ENCODE assay signal across 18 cellular contexts in the genomic region with DNA sequence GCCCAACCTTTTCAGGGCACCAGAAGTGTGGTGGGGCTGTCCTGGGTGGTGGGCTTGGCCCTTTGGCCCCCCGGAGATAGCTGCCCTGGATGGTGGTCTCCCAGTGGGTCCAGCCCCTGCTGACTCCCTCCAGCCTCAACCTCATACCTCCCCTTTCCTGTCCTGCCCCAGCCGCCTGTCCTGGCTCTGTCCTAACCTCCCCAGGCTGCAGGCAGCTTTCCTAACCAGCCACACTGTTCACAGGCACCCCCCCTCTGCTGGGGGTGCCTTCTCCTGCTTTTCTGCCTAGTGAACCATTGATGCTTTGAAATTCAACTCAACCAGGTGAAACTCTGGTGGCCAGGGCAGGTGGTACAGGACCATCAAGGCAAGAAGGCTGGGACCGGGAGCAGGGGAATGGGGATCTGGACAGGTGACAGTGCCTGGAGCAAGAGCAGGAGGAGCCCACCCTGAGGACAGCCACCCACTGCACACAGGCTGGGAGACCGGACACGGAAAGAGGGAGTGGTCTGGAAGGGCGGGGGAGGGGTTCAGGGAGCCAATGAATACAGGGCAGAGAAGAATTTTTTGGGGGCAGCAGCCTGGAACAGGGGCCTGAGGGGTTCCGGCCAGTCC. TPM values are rescaled to one million over a fixed set of nuclear protein-coding genes. Genes with fewer than 3 reads are reported as not detected.
DNase-seq lines count a peak whose midpoint lies in the region; ATAC-seq, FAIRE-seq and TF ChIP-seq lines count a peak whose summit lies in the region.
"Had no signal": no experiment of that assay in that cellular context is flagged by ENCODE, and none has a peak within 500 bp of the region (broad histone marks: within the 10 kb centered on the region; RNA-seq: fewer than 3 reads in every experiment).

No MANE protein-coding gene starts in this region.

- H3K36me3 ChIP-seq in HEK293 (ENCODE audit: control insufficient read depth in 2 of 2, insufficient read depth in 1 of 2, low read length in 2 of 2) (no peaks in the 10 kb centered on the region), H1 (ENCODE audit: control insufficient read depth in 2 of 4, insufficient read depth in 4 of 4, low read length in 3 of 4) (no peaks in the 10 kb centered on the region), neuronal stem cell (replicated peaks in 1 of 2; ENCODE audit: control insufficient read depth in 2 of 2, insufficient read depth in 2 of 2, low read length in 2 of 2) (no peaks in the 10 kb centered on the region)
- H3K36me3 ChIP-seq: HAP-1, SJSA1 had no signal

- H2BK15ac ChIP-seq in H1 (ENCODE audit: low read length), result peak overlapping the region; percentile 19
- peak overlapping the region; percentile 86 for H2BK15ac ChIP-seq in neuronal stem cell (ENCODE audit: low read length)

- POLR2A ChIA-PET in A549 (lab: Yijun Ruan, JAX) (no interaction called here), HEK293 (lab: Yijun Ruan, JAX) (no interaction called here), H1 (lab: Charles Lee; ENCODE audit: partially characterized antibody) (no interaction called here)

- TF ChIP-seq POLR2A in A549 (IDR thresholded peaks at IDR 0.05; ENCODE audit: low read length) (no peak), H1 (IDR thresholded peaks at IDR 0.05; ENCODE audit: control extremely low read depth in 1 of 2, low read depth in 2 of 2, low read length in 2 of 2) (no peak)

- DNase-seq in A549 (ENCODE audit: low read depth in 1 of 2, low spot score in 1 of 2) (no peak), H1 (ENCODE audit: low read depth in 1 of 2, low spot score in 2 of 2) (no peak), neuronal stem cell (ENCODE audit: low spot score) (no peak), glomerular visceral epithelial cell (ENCODE audit: extremely low spot score) (no peak), mesenteric fat pad (ENCODE audit: low spot score) (no peak), NCI-H187 (lab: John Stamatoyannopoulos, UW) (no peak), SKM-1 (lab: John Stamatoyannopoulos, UW; ENCODE audit: unreplicated experiment) (no peak)
- DNase-seq: CD4-positive, alpha-beta memory T cell; DMS 273 treated with DMSO at 0.1 percent for 48 hours; EL; IMR-90; NCI-H1436; NCI-H69; NK-92 treated with Interleukin-12 subunit alpha and Interleukin-12 subunit beta, amount 100 ng/mL, for 24 hours; OCI-M1 had no signal

- 0 out of 2 replicates have a peak, but pooled peaks cover 2% of the 10 kb centered on the region for H3K23me2 ChIP-seq in H1 (ENCODE audit: low read depth, low read length)

- H2BK12ac ChIP-seq in H1 (ENCODE audit: low read depth, low read length) (no peak overlapping the region), neuronal stem cell (ENCODE audit: low read length) (no peak overlapping the region)

- FAIRE-seq in A549 (lab: Jason Lieb, UNC), result no peak
- FAIRE-seq in H1 (lab: Jason Lieb, UNC), result no peak

- H3K23ac ChIP-seq in H1 (ENCODE audit: insufficient read length) (no peak overlapping the region), neuronal stem cell (ENCODE audit: low read depth, low read length, poor library complexity) (peak overlapping the region; percentile 87)

- no peaks in the 10 kb centered on the region for H3K27me3 ChIP-seq in H1 (replicated peaks in 1 of 4; ENCODE audit: control insufficient read depth in 3 of 4, extremely low read depth in 1 of 4, insufficient read depth in 3 of 4, low read length in 3 of 4)
- H3K27me3 ChIP-seq in neuronal stem cell (ENCODE audit: control insufficient read depth in 3 of 3, insufficient read depth in 3 of 3, low read depth in 1 of 3, low read length in 3 of 3), result peaks cover 0 to 2% (median 0%) of the 10 kb centered on the region in 3 experiments

- ATAC-seq in A549, result no peak

- H3K4me1 ChIP-seq in A549, result peaks cover 58% of the 10 kb centered on the region
- H3K4me1 ChIP-seq in HEK293 (ENCODE audit: control insufficient read depth, insufficient read depth, low read length), result no peaks in the 10 kb centered on the region; the same call in 1 of the 2 replicates
- peaks cover 5 to 30% (median 16%) of the 10 kb centered on the region in 4 experiments for H3K4me1 ChIP-seq in H1 (replicated peaks in 1 of 4; ENCODE audit: control insufficient read depth in 3 of 4, insufficient read depth in 4 of 4, low read length in 3 of 4)
- H3K4me1 ChIP-seq in neuronal stem cell (ENCODE audit: control insufficient read depth in 2 of 2, insufficient read depth in 1 of 2, low read depth in 1 of 2, low read length in 2 of 2), result peaks cover 16 to 21% of the 10 kb centered on the region in 2 donors
- H3K4me1 ChIP-seq: HAP-1 had no signal

- H4K5ac ChIP-seq in H1 (ENCODE audit: insufficient read length, low read depth, low read length), result no peak overlapping the region

- H2BK120ac ChIP-seq in H1 (replicated peaks; ENCODE audit: low read depth, low read length) (no peak overlapping the region), neuronal stem cell (ENCODE audit: low read depth, low read length) (no peak overlapping the region)

- 97% methylated on average over 3 of the region's 7 CpGs for WGBS in A549 (ENCODE audit: missing lambda C conversion rate)
- WGBS in H1 (ENCODE audit: extremely low coverage in 1 of 2, insufficient coverage in 1 of 2, insufficient read length in 1 of 2, insufficient replicate concordance in 2 of 2, low coverage in 1 of 2, low lambda C conversion rate in 2 of 2, missing lambda C conversion rate in 1 of 2), 2 experiments, result 80% methylated on average over 6 of the region's 7 CpGs; no CpG with 5 or more reads in 1 of the 2 experiments
- no CpG with 5 or more reads among the region's 7 CpGs for WGBS in neuronal stem cell (ENCODE audit: extremely low coverage in 2 of 2, insufficient read length in 2 of 2, insufficient replicate concordance in 1 of 2), 2 donors

- no peak overlapping the region for H4K8ac ChIP-seq in H1 (ENCODE audit: extremely low read depth, insufficient read depth, low read length)
- no peak overlapping the region for H4K8ac ChIP-seq in neuronal stem cell (ENCODE audit: low read depth, low read length)

- H4K91ac ChIP-seq in H1 (replicated peaks; ENCODE audit: insufficient read length, low read length) (no peak overlapping the region), neuronal stem cell (ENCODE audit: low read depth, low read length, poor library complexity) (peak overlapping the region; percentile 42)

- no peak overlapping the region for H3K56ac ChIP-seq in H1 (replicated peaks; ENCODE audit: insufficient read length, low read depth, low read length)

- peak overlapping the region; percentile 64 to 83 for H3K27ac ChIP-seq in A549
- no peak overlapping the region for H3K27ac ChIP-seq in HEK293 (ENCODE audit: extremely low read depth, low read depth, low read length)
- H3K27ac ChIP-seq in H1 (ENCODE audit: low read depth, low read length), result no peak overlapping the region
- H3K27ac ChIP-seq in neuronal stem cell (replicated peaks; ENCODE audit: low read length), result no peak overlapping the region
- H3K27ac ChIP-seq: SJSA1 had no signal

- TF ChIP-seq RAD21 in A549 (conservative IDR thresholded peaks at IDR 0.05 in 1 of 2, IDR thresholded peaks at IDR 0.05 in 1 of 2), result no peak
- no peak for TF ChIP-seq RAD21 in H1 (IDR thresholded peaks at IDR 0.05 in 1 of 2, conservative IDR thresholded peaks at IDR 0.05 in 1 of 2; ENCODE audit: low read depth in 2 of 2, low read length in 2 of 2)

- no peak overlapping the region for H3K4ac ChIP-seq in H1 (replicated peaks; ENCODE audit: insufficient read length, low read depth, low read length)
- H3K4ac ChIP-seq in neuronal stem cell (ENCODE audit: low read length), result no peak overlapping the region

- H3K79me1 ChIP-seq in H1 (ENCODE audit: low read depth, low read length), result no peaks in the 10 kb centered on the region
- peaks cover 2% of the 10 kb centered on the region for H3K79me1 ChIP-seq in neuronal stem cell (ENCODE audit: low read depth, low read length)

- TF ChIP-seq EP300 in A549 (IDR thresholded peaks at IDR 0.05) (no peak), H1 (IDR thresholded peaks at IDR 0.05; ENCODE audit: borderline replicate concordance in 1 of 2, low read depth in 2 of 2, low read length in 2 of 2) (no peak)

- H2BK20ac ChIP-seq in H1 (ENCODE audit: low read length), result no peak overlapping the region

- H3K79me2 ChIP-seq in H1 (ENCODE audit: control insufficient read depth in 1 of 2, insufficient read depth in 2 of 2, low read length in 2 of 2), result no peaks in the 10 kb centered on the region

- H3K18ac ChIP-seq in H1 (ENCODE audit: extremely low read depth, low read length) (no peak overlapping the region), neuronal stem cell (ENCODE audit: low read length) (peak overlapping the region; percentile 84)

- H3K4me2 ChIP-seq in A549, result peak overlapping the region; percentile 59; the same call in 2 of the 3 replicates
- no peak overlapping the region for H3K4me2 ChIP-seq in H1 (ENCODE audit: insufficient read depth in 1 of 2, low read depth in 2 of 2, low read length in 2 of 2)
- H3K4me2 ChIP-seq in neuronal stem cell (ENCODE audit: insufficient read depth, low read length, poor library complexity, severe bottlenecking), result no peak overlapping the region

- no peak overlapping the region for H3K9ac ChIP-seq in H1 (replicated peaks in 1 of 4; ENCODE audit: extremely low read depth in 1 of 4, low read depth in 3 of 4, low read length in 3 of 4)
- no peak overlapping the region for H3K9ac ChIP-seq in neuronal stem cell (ENCODE audit: low read depth, low read length, poor library complexity)

- H2AFZ ChIP-seq in H1 (ENCODE audit: low read length), result no peak overlapping the region
- no peak overlapping the region for H2AFZ ChIP-seq in neuronal stem cell (ENCODE audit: low read length)

- H4K20me1 ChIP-seq in H1 (replicated peaks in 1 of 2; ENCODE audit: control insufficient read depth in 1 of 2, insufficient read depth in 2 of 2, low read length in 2 of 2), result no peaks in the 10 kb centered on the region

- H2AK5ac ChIP-seq in H1 (ENCODE audit: low read depth, low read length), result no peak overlapping the region
- H2AK5ac ChIP-seq in neuronal stem cell (ENCODE audit: low read depth, low read length), result peak overlapping the region; percentile 80

- H3K4me3 ChIP-seq in A549 (no peak overlapping the region), HEK293 (ENCODE audit: low read depth, low read length) (no peak overlapping the region), H1 (ENCODE audit: extremely low read depth in 1 of 4, insufficient read depth in 2 of 4, low read depth in 3 of 4, low read length in 4 of 4) (no peak overlapping the region), neuronal stem cell (ENCODE audit: low read length in 2 of 2) (peak overlapping the region in 1 of 2 donors; percentile 36)
- H3K4me3 ChIP-seq: HAP-1, SJSA1 had no signal

- CTCF ChIA-PET in A549 (lab: Yijun Ruan, JAX) (no interaction called here), HEK293 (lab: Yijun Ruan, JAX) (no interaction called here), H1 (lab: Charles Lee; ENCODE audit: partially characterized antibody) (interaction anchor here (1.5 kb wide), 2 partner anchors 31 to 37 kb away, joined by 3 to 4 read pairs; no protein-coding TSS in a partner anchor)

- H3K9me3 ChIP-seq in A549 (no peaks in the 10 kb centered on the region), HEK293 (ENCODE audit: control insufficient read depth, insufficient read depth, low read depth, low read length) (no peaks in the 10 kb centered on the region), H1 (ENCODE audit: insufficient read depth in 2 of 2, low read depth in 1 of 2, low read length in 1 of 2) (no peaks in the 10 kb centered on the region), neuronal stem cell (replicated peaks in 1 of 2; ENCODE audit: control insufficient read depth in 2 of 2, insufficient read depth in 1 of 2, low read depth in 1 of 2, low read length in 2 of 2) (no peaks in the 10 kb centered on the region)
- H3K9me3 ChIP-seq: HAP-1, SJSA1 had no signal

- no peak overlapping the region for H3K14ac ChIP-seq in H1 (ENCODE audit: insufficient read length)
- no peak overlapping the region for H3K14ac ChIP-seq in neuronal stem cell (ENCODE audit: low read length)

- no peak overlapping the region for H2BK5ac ChIP-seq in H1 (ENCODE audit: low read depth, low read length)
- H2BK5ac ChIP-seq in neuronal stem cell (ENCODE audit: low read length), result peak overlapping the region; percentile 68

- no peak for TF ChIP-seq CTCF in A549 (IDR thresholded peaks at IDR 0.05)
- TF ChIP-seq CTCF in HEK293 (tag by site-specific recombination; IDR thresholded peaks at IDR 0.05), result no peak
- no peak for TF ChIP-seq CTCF in H1 (IDR thresholded peaks at IDR 0.05; ENCODE audit: control extremely low read depth in 1 of 3, insufficient read depth in 1 of 3, low read depth in 1 of 3, low read length in 3 of 3)

RNA-seq across cellular contexts. Expression of a gene that starts 35.9 kb away (rescaled TPM):
- polyA plus RNA-seq in A549 (2011; rRNA removed) (16.7 and 21.4 TPM in 2 replicates), A549 (2017; fragmentation: RNase III; extraction: RNeasy Plus Mini Kit Qiagen cat#74134 plus additional on column Dnase treatment) (4.3 to 5.4 TPM (median 5.1 TPM) in 3 replicates), H1 (2011; rRNA removed) (8.4 and 9.9 TPM in 2 replicates)
- 8.2 and 10.2 TPM in 2 replicates for polyA plus RNA-seq in A549 (2012; cell fraction: cytosol; rRNA removed)
- polyA plus RNA-seq in A549 (2012; cell fraction: nucleus; rRNA removed), result 11.6 and 12.4 TPM in 2 replicates
- 24.1 and 28.7 TPM in 2 replicates for polyA minus RNA-seq in A549 (2011; rRNA and poly(A)+ RNA removed)
- 7.8 and 8.4 TPM in 2 replicates for total RNA-seq in H1 (2021; fragmentation: NEBNext Ultra II Directional; extraction: Animal tissue kit (Norgen Biotek cat#: 25700))
- 8.0 TPM for polyA plus RNA-seq in H1 (2011; cell fraction: cytosol; rRNA removed)
- 26.1 TPM for polyA plus RNA-seq in H1 (2011; cell fraction: nucleus; rRNA removed)
- 6.9 to 9.7 TPM (median 8.3 TPM) in 4 replicates for polyA plus RNA-seq in H1 (2012, experiment 1 of 2)
- 7.0 TPM for polyA plus RNA-seq in H1 (2012, experiment 2 of 2)
- polyA plus RNA-seq in H1 (2013, experiment 1 of 2), result 5.6 TPM
- polyA plus RNA-seq in H1 (2013, experiment 2 of 2), result 6.1 TPM
- 7.7 and 11.9 TPM in 2 replicates for polyA minus RNA-seq in H1 (2011; rRNA and poly(A)+ RNA removed)
- 4.9 TPM for polyA minus RNA-seq in H1 (2011; cell fraction: cytosol; rRNA and poly(A)+ RNA removed)
- 6.0 TPM for polyA minus RNA-seq in H1 (2011; cell fraction: nucleus; rRNA and poly(A)+ RNA removed)
- polyA plus RNA-seq in neuronal stem cell (2013, experiment 1 of 2), result 3.2 TPM
- polyA plus RNA-seq in neuronal stem cell (2013, experiment 2 of 2), result 3.1 TPM
- total RNA-seq in mesenteric fat pad, result 0.26 TPM
- polyA plus RNA-seq: CD4-positive, alpha-beta memory T cell had no signal

Comparison
In these comparisons a context has a peak if more than half of its experiments do, and no peak if none do; other contexts are left out.
1. H3K27ac ChIP-seq: peak in A549 (2 of 2); none in HEK293 (single experiment), H1 (single experiment) and neuronal stem cell (single experiment).